In the genomic region with DNA sequence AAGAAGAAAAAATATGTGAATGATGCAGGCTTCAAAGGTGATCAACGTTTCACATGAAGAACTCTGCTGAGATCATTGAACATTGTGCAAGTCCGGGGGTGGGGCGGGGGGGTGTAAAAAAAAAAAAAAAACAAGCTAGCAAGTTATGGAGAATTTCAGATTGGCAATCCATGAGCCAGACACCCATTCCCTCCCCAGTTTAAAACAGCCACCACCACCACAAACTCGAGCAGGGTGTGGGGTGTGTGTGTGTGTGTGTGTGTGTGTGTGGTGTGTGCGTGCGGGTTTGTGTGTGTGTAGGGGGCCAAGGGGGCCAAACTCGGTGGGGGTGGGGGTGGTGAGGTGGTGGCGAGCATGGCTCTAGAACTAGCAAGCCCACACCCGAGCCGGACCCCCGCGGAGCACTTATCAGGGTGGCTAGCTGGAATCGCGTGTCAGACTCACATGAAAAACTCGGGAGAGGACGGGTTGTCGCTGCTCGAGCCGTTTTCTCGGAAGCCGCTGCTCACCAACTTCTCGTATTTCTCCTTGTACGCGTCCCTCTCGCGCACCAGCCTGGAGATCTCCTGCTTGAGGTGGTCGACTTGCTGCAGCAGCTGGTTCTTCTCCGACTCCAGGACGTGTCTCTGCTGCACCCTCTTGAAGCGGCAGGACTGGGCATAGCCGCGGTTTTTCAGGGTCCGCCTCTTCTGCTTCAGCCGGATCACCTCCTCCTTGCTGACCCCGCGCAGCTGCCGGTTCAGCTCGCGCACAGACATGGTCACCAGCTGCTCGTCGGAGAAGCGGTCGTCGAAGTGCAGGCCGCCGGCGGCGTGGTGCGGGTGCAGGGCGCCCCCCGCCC, we compare ENCODE assay signal across 8 cellular contexts. TPM values are rescaled to one million over a fixed set of nuclear protein-coding genes. Genes with fewer than 3 reads are reported as not detected.
DNase-seq lines count a peak whose midpoint lies in the region; ATAC-seq and TF ChIP-seq lines count a peak whose summit lies in the region.

No MANE protein-coding gene starts in this region.

- peaks cover 0 to 13% (median 4%) of the 10 kb centered on the region in 4 donors for H3K4me1 ChIP-seq in upper lobe of left lung

- H3K4me3 Mint-ChIP-seq in activated T-helper 17 cell treated with anti-CD3 and anti-CD28 coated beads, Interleukin-2, amount 50 U/mL, for 72 hours: peak overlapping the region; percentile 87
- peak overlapping the region; percentile 88 for H3K4me3 Mint-ChIP-seq in natural killer cell treated with Interleukin-12 subunit alpha and Interleukin-12 subunit beta and Interleukin-15 and Interleukin-18, amount 100 ng/mL, for 72 hours

- no peak for TF ChIP-seq CTCF in foreskin fibroblast (IDR thresholded peaks at IDR 0.05; ENCODE audit: low read depth, low read length)
- TF ChIP-seq CTCF in upper lobe of left lung (IDR thresholded peaks at IDR 0.05): peak in 5 of 6 experiments; percentile 9 to 48 (median 33)

- no peaks in the 10 kb centered on the region for H3K27me3 Mint-ChIP-seq in activated T-helper 17 cell treated with anti-CD3 and anti-CD28 coated beads, Interleukin-2, amount 50 U/mL, for 72 hours
- no peaks in the 10 kb centered on the region for H3K27me3 Mint-ChIP-seq in natural killer cell treated with Interleukin-12 subunit alpha and Interleukin-12 subunit beta and Interleukin-15 and Interleukin-18, amount 100 ng/mL, for 72 hours

- H3K4me1 Mint-ChIP-seq in activated T-helper 17 cell treated with anti-CD3 and anti-CD28 coated beads, Interleukin-2, amount 50 U/mL, for 72 hours: peaks cover 12% of the 10 kb centered on the region
- peaks cover 43 to 56% of the 10 kb centered on the region in 2 donors for H3K4me1 Mint-ChIP-seq in natural killer cell treated with Interleukin-12 subunit alpha and Interleukin-12 subunit beta and Interleukin-15 and Interleukin-18, amount 100 ng/mL, for 72 hours (ENCODE audit: low read depth in 2 of 2)

- no peak for ATAC-seq in activated T-helper 17 cell treated with anti-CD3 and anti-CD28 coated beads, Interleukin-2, amount 50 U/mL, for 72 hours (replicated peaks)
- peak; percentile 34 to 46 for ATAC-seq in natural killer cell treated with Interleukin-12 subunit alpha and Interleukin-12 subunit beta and Interleukin-15 and Interleukin-18, amount 100 ng/mL, for 72 hours
- no peak for ATAC-seq in upper lobe of left lung (ENCODE audit: low FRiP score in 2 of 2)
- ATAC-seq in HG03378 (IDR thresholded peaks at IDR 0.05; ENCODE audit: unreplicated experiment): no peak

- H3K27ac ChIP-seq in upper lobe of left lung: peak overlapping the region; percentile 78 to 96 (median 90)

- H3K36me3 Mint-ChIP-seq in activated T-helper 17 cell treated with anti-CD3 and anti-CD28 coated beads, Interleukin-2, amount 50 U/mL, for 72 hours (ENCODE audit: low read depth): peaks cover 91% of the 10 kb centered on the region
- H3K36me3 Mint-ChIP-seq in natural killer cell treated with Interleukin-12 subunit alpha and Interleukin-12 subunit beta and Interleukin-15 and Interleukin-18, amount 100 ng/mL, for 72 hours: peaks cover 20% of the 10 kb centered on the region

- 1 to 2% methylated on average over 8 to 37 of the region's 51 CpGs for WGBS in upper lobe of left lung, 2 donors

- no peaks in the 10 kb centered on the region for H3K9me3 ChIP-seq in upper lobe of left lung

- peak overlapping the region; percentile 51 to 85 for H3K4me3 ChIP-seq in foreskin fibroblast (ENCODE audit: low read depth in 1 of 2, low read length in 2 of 2)
- peak overlapping the region; percentile 56 to 93 (median 78) for H3K4me3 ChIP-seq in upper lobe of left lung

- TF ChIP-seq EP300 in upper lobe of left lung (IDR thresholded peaks at IDR 0.05): peak in 1 of 4 donors; percentile 33

- no peaks in the 10 kb centered on the region for H3K9me3 Mint-ChIP-seq in activated T-helper 17 cell treated with anti-CD3 and anti-CD28 coated beads, Interleukin-2, amount 50 U/mL, for 72 hours
- H3K9me3 Mint-ChIP-seq in natural killer cell treated with Interleukin-12 subunit alpha and Interleukin-12 subunit beta and Interleukin-15 and Interleukin-18, amount 100 ng/mL, for 72 hours: no peaks in the 10 kb centered on the region

- no peaks in the 10 kb centered on the region for H3K27me3 ChIP-seq in upper lobe of left lung

- no peak for TF ChIP-seq POLR2A in upper lobe of left lung (IDR thresholded peaks at IDR 0.05)

- H3K27ac Mint-ChIP-seq in activated T-helper 17 cell treated with anti-CD3 and anti-CD28 coated beads, Interleukin-2, amount 50 U/mL, for 72 hours: peak overlapping the region; percentile 90
- peak overlapping the region; percentile 73 to 79 for H3K27ac Mint-ChIP-seq in natural killer cell treated with Interleukin-12 subunit alpha and Interleukin-12 subunit beta and Interleukin-15 and Interleukin-18, amount 100 ng/mL, for 72 hours

- H3K36me3 ChIP-seq in upper lobe of left lung: no peaks in the 10 kb centered on the region

- DNase-seq in Daoy (ENCODE audit: low read depth): peak; percentile 76
- DNase-seq in NCI-H345 treated with DMSO at 0.1 percent for 48 hours (lab: John Stamatoyannopoulos, UW; ENCODE audit: unreplicated experiment): peak; percentile 27
- DNase-seq in foreskin fibroblast: peak in 1 of 2 donors; percentile 63
- peak; percentile 76 for DNase-seq in natural killer cell treated with Interleukin-12 subunit alpha and Interleukin-12 subunit beta and Interleukin-15 and Interleukin-18, amount 100 ng/mL, for 72 hours (ENCODE audit: low spot score)
- peak; percentile 62 to 86 for DNase-seq in upper lobe of left lung
- no peak for DNase-seq in AG08395 (ENCODE audit: low spot score)

RNA-seq across cellular contexts. Expression of gene MAF, which starts 2.0 kb away (rescaled TPM):
- 1.3 and 1.9 TPM in 2 replicates for total RNA-seq in Daoy (2014; rRNA removed; shearing (Covaris generic))
- 100 to 1,000 TPM; 173 to 375 TPM for total RNA-seq in activated T-helper 17 cell treated with anti-CD3 and anti-CD28 coated beads, Interleukin-2, amount 50 U/mL, for 72 hours
- 10 to 100 TPM in 1 of 2 donors, 1 to 10 TPM in 1; 5.6 to 41.9 TPM for total RNA-seq in natural killer cell treated with Interleukin-12 subunit alpha and Interleukin-12 subunit beta and Interleukin-15 and Interleukin-18, amount 100 ng/mL, for 72 hours
- 10 to 100 TPM; 21.1 to 90.1 (median 57.4) TPM for total RNA-seq in upper lobe of left lung

Comparison
In these comparisons a context has a peak if more than half of its experiments do, and no peak if none do; other contexts are left out.
1. ATAC-seq: peak in natural killer cell treated with Interleukin-12 subunit alpha and Interleukin-12 subunit beta and Interleukin-15 and Interleukin-18, amount 100 ng/mL, for 72 hours (2 of 2); none in activated T-helper 17 cell treated with anti-CD3 and anti-CD28 coated beads, Interleukin-2, amount 50 U/mL, for 72 hours (single experiment), upper lobe of left lung (0 of 2) and HG03378 (single experiment).